ENCODE assay signal across 13 cellular contexts in the genomic region with DNA sequence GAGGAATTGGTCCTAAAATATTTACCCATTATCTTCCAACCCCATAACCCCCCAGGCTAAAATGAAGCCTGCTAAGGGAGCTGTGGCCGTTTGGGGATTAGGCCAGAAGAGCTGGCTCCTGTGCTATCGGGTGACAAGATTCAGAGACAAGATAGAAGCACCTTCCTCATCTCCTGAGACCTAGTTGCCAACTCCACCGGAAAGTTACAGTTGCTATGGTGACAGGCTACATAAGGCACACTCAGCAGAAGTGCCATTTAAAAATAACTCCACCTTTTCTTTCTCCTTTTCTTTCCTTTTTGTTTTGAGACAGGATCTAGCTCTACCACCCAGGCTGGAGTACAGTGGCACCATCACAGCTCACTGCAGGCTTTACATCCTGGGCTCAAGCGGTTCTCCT. TPM values are rescaled to one million over a fixed set of nuclear protein-coding genes. Genes with fewer than 3 reads are reported as not detected.
DNase-seq lines count a peak whose midpoint lies in the region; ATAC-seq and TF ChIP-seq lines count a peak whose summit lies in the region.
"Had no signal": no experiment of that assay in that cellular context is flagged by ENCODE, and none has a peak within 500 bp of the region (broad histone marks: within the 10 kb centered on the region; RNA-seq: fewer than 3 reads in every experiment).

No MANE protein-coding gene starts in this region.

- H3K4me1 ChIP-seq in KMS-11 (ENCODE audit: low read depth, poor library complexity, severe bottlenecking): peaks cover 11% of the 10 kb centered on the region

- H3K27me3 ChIP-seq in KMS-11 (ENCODE audit: insufficient read depth, low read depth): no peaks in the 10 kb centered on the region

- peak overlapping the region; percentile 47 for H3K27ac Mint-ChIP-seq in WTC11
- H3K27ac Mint-ChIP-seq: activated CD8-positive, alpha-beta T cell treated with anti-CD3 and anti-CD28 coated beads for 36 hours; activated naive CD4-positive, alpha-beta T cell treated with anti-CD3 and anti-CD28 coated beads, Interleukin-2, amount 50 U/mL, for 24 hours; T-helper 1 cell treated with Interleukin-12 subunit alpha and Interleukin-12 subunit beta and Interleukin-4 antibody, amounts not matched to agents 30 μg/mL and 1 μg/mL, for 36 hours had no signal

- no peaks in the 10 kb centered on the region for H3K79me2 ChIP-seq in KMS-11 (ENCODE audit: insufficient read depth, low read depth)

- H3K36me3 ChIP-seq in KMS-11 (ENCODE audit: insufficient read depth): no peaks in the 10 kb centered on the region

- POLR2A ChIA-PET in WTC11 (lab: Charles Lee): interaction anchor here (0.6 kb wide), 1 partner anchor 132 kb away, joined by 7 read pairs; no protein-coding TSS in a partner anchor

- no peak overlapping the region for H3K4me3 ChIP-seq in KMS-11 (IDR thresholded peaks at IDR 0.05; ENCODE audit: insufficient read depth, low read depth, low read length)

- H4K20me1 ChIP-seq in KMS-11 (ENCODE audit: insufficient read depth): no peaks in the 10 kb centered on the region

- H3K27ac ChIP-seq in KMS-11: no peak overlapping the region

- H3K36me3 Mint-ChIP-seq in WTC11: peaks cover 17% of the 10 kb centered on the region
- H3K36me3 Mint-ChIP-seq in activated T-cell treated with anti-CD3 and anti-CD28 coated beads, Interleukin-2, amount 50 U/mL, for 4 hours (ENCODE audit: insufficient read depth): peaks cover 1% of the 10 kb centered on the region
- H3K36me3 Mint-ChIP-seq: activated naive CD4-positive, alpha-beta T cell treated with anti-CD3 and anti-CD28 coated beads, Interleukin-2, amount 50 U/mL, for 24 hours had no signal

- H3K4me3 Mint-ChIP-seq in WTC11: no peak overlapping the region
- H3K4me3 Mint-ChIP-seq in activated T-cell treated with anti-CD3 and anti-CD28 coated beads, Interleukin-2, amount 50 U/mL, for 4 hours: no peak overlapping the region
- H3K4me3 Mint-ChIP-seq: activated CD8-positive, alpha-beta T cell treated with anti-CD3 and anti-CD28 coated beads for 36 hours; activated naive CD4-positive, alpha-beta T cell treated with anti-CD3 and anti-CD28 coated beads, Interleukin-2, amount 50 U/mL, for 24 hours; T-helper 1 cell treated with Interleukin-12 subunit alpha and Interleukin-12 subunit beta and Interleukin-4 antibody, amounts not matched to agents 30 μg/mL and 1 μg/mL, for 36 hours had no signal

- ATAC-seq in WTC11 (peak; percentile 19; the same call in 1 of the 2 replicates), HG03442 (IDR thresholded peaks at IDR 0.05; ENCODE audit: unreplicated experiment) (no peak)
- ATAC-seq in activated T-cell treated with anti-CD3 and anti-CD28 coated beads, Interleukin-2, amount 50 U/mL, for 4 hours: no peak
- ATAC-seq: activated CD8-positive, alpha-beta T cell treated with anti-CD3 and anti-CD28 coated beads for 36 hours had no signal

- H3K9ac ChIP-seq in KMS-11: no peak overlapping the region

- no peak for TF ChIP-seq CTCF in KMS-11 (conservative IDR thresholded peaks at IDR 0.05; ENCODE audit: low read depth, low read length)
- TF ChIP-seq CTCF in WTC11 (IDR thresholded peaks at IDR 0.05): no peak

- H3K4me1 Mint-ChIP-seq in WTC11: peaks cover 42% of the 10 kb centered on the region
- no peaks in the 10 kb centered on the region for H3K4me1 Mint-ChIP-seq in activated T-cell treated with anti-CD3 and anti-CD28 coated beads, Interleukin-2, amount 50 U/mL, for 4 hours (ENCODE audit: low read depth)
- H3K4me1 Mint-ChIP-seq: activated naive CD4-positive, alpha-beta T cell treated with anti-CD3 and anti-CD28 coated beads, Interleukin-2, amount 50 U/mL, for 24 hours had no signal

- 0 out of 2 replicates have a peak overlapping the region, but pooled peaks have one; percentile 21 for H3K4me2 ChIP-seq in KMS-11

- DNase-seq in DMS114 treated with DMSO at 0.1 percent for 48 hours (lab: John Stamatoyannopoulos, UW; ENCODE audit: unreplicated experiment) (peak; percentile 7), WTC11 (ENCODE audit: low spot score) (no peak), middle frontal gyrus (ENCODE audit: extremely low spot score, low spot score) (peak; percentile 20), amniotic stem cell (lab: John Stamatoyannopoulos, UW) (no peak), T1000 (lab: John Stamatoyannopoulos, UW) (no peak)
- DNase-seq in activated T-cell treated with anti-CD3 and anti-CD28 coated beads, Interleukin-2, amount 50 U/mL, for 4 hours: no peak
- DNase-seq: activated CD8-positive, alpha-beta T cell treated with anti-CD3 and anti-CD28 coated beads for 36 hours; cortex of kidney; stimulated activated CD4-positive, alpha-beta T cell treated with anti-CD3 and anti-CD28 coated beads, Interleukin-4, amount 100 ng/mL, for 4 hours had no signal

- peaks cover 29% of the 10 kb centered on the region for H3K9me3 Mint-ChIP-seq in WTC11
- H3K9me3 Mint-ChIP-seq in activated T-cell treated with anti-CD3 and anti-CD28 coated beads, Interleukin-2, amount 50 U/mL, for 4 hours: peaks cover 3% of the 10 kb centered on the region
- H3K9me3 Mint-ChIP-seq: activated CD8-positive, alpha-beta T cell treated with anti-CD3 and anti-CD28 coated beads for 36 hours; activated naive CD4-positive, alpha-beta T cell treated with anti-CD3 and anti-CD28 coated beads, Interleukin-2, amount 50 U/mL, for 24 hours; T-helper 1 cell treated with Interleukin-12 subunit alpha and Interleukin-12 subunit beta and Interleukin-4 antibody, amounts not matched to agents 30 μg/mL and 1 μg/mL, for 36 hours had no signal

- CTCF ChIA-PET in WTC11 (lab: Charles Lee): interaction anchor here (1.0 to 3.3 kb wide), 2 partner anchors 39 to 44 kb away, joined by 3 to 21 read pairs; a partner anchor contains a TSS

- H3K27me3 Mint-ChIP-seq in WTC11 (ENCODE audit: low read depth): peaks cover 5% of the 10 kb centered on the region; the same call in 1 of the 2 replicates
- peaks cover 4% of the 10 kb centered on the region for H3K27me3 Mint-ChIP-seq in activated T-cell treated with anti-CD3 and anti-CD28 coated beads, Interleukin-2, amount 50 U/mL, for 4 hours (ENCODE audit: low read depth)
- H3K27me3 Mint-ChIP-seq: activated naive CD4-positive, alpha-beta T cell treated with anti-CD3 and anti-CD28 coated beads, Interleukin-2, amount 50 U/mL, for 24 hours had no signal

- no peak overlapping the region for H2AFZ ChIP-seq in KMS-11 (ENCODE audit: low read depth)

TF ChIP-seq in WTC11, 78 proteins besides CTCF, POLR2A, EP300 and RAD21 (continues in another document):
- TF ChIP-seq KAT7 (CRISPR knock-in tag; IDR thresholded peaks at IDR 0.05; ENCODE audit: borderline replicate concordance): no peak
- no peak for TF ChIP-seq NR2C2 (CRISPR knock-in tag; IDR thresholded peaks at IDR 0.05)
- TF ChIP-seq, protein P1, sequence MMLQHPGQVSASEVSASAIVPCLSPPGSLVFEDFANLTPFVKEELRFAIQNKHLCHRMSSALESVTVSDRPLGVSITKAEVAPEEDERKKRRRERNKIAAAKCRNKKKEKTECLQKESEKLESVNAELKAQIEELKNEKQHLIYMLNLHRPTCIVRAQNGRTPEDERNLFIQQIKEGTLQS (CRISPR knock-in tag; conservative IDR thresholded peaks at IDR 0.05): no peak
- TF ChIP-seq RELA (CRISPR knock-in tag; IDR thresholded peaks at IDR 0.05; ENCODE audit: borderline replicate concordance): no peak
- TF ChIP-seq, protein P2, sequence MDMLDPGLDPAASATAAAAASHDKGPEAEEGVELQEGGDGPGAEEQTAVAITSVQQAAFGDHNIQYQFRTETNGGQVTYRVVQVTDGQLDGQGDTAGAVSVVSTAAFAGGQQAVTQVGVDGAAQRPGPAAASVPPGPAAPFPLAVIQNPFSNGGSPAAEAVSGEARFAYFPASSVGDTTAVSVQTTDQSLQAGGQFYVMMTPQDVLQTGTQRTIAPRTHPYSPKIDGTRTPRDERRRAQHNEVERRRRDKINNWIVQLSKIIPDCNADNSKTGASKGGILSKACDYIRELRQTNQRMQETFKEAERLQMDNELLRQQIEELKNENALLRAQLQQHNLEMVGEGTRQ (CRISPR knock-in tag; IDR thresholded peaks at IDR 0.05): no peak
- no peak for TF ChIP-seq JUN (CRISPR knock-in tag; IDR thresholded peaks at IDR 0.05)
- TF ChIP-seq CREB1 (CRISPR knock-in tag; IDR thresholded peaks at IDR 0.05): no peak
- TF ChIP-seq MYBL2 (CRISPR knock-in tag; IDR thresholded peaks at IDR 0.05): no peak
- TF ChIP-seq, protein P3, sequence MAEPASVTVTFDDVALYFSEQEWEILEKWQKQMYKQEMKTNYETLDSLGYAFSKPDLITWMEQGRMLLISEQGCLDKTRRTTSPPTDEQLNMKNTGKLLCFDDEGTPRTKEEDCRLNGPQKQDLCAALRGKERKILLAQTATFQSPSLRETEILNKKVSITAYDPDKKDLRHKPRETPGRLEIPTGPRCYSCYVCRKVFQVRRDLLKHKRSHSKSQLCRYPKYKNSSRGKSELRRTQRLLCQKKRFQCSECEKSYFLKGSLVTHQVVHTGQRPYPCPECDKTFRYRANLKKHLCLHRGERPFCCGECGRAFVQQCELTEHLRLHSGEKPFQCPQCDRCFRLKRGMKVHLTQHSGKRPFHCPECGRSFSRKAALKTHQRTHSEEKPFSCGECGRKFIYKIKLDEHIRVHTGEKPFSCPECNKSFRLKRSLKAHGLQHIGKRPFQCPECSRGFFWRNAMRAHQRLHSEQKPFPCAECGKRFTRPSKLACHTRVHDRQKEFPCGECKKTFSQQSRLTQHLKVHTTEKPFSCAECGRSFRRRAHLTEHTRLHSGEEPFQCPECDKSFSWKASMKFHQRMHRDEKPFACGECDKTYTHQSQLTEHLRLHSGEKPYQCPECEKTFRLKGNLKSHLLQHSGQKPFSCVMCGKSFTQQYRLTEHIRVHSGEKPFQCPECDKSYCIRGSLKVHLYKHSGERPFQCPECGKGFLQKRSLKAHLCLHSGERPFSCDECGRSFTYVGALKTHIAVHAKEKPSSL (CRISPR knock-in tag; conservative IDR thresholded peaks at IDR 0.05): no peak
- TF ChIP-seq TEAD1 (CRISPR knock-in tag; IDR thresholded peaks at IDR 0.05): no peak
- no peak for TF ChIP-seq ZNF232 (CRISPR knock-in tag; IDR thresholded peaks at IDR 0.05)
- TF ChIP-seq FOXJ3 (CRISPR knock-in tag; IDR thresholded peaks at IDR 0.05; ENCODE audit: borderline replicate concordance): no peak
- TF ChIP-seq NR3C1 (CRISPR knock-in tag; conservative IDR thresholded peaks at IDR 0.05; ENCODE audit: low read depth): no peak
- no peak for TF ChIP-seq RORB (CRISPR knock-in tag; IDR thresholded peaks at IDR 0.05)
- no peak for TF ChIP-seq ZNF416 (CRISPR knock-in tag; IDR thresholded peaks at IDR 0.05)
- TF ChIP-seq ESRRA (CRISPR knock-in tag; IDR thresholded peaks at IDR 0.05; ENCODE audit: borderline replicate concordance): no peak
- TF ChIP-seq, protein P4, sequence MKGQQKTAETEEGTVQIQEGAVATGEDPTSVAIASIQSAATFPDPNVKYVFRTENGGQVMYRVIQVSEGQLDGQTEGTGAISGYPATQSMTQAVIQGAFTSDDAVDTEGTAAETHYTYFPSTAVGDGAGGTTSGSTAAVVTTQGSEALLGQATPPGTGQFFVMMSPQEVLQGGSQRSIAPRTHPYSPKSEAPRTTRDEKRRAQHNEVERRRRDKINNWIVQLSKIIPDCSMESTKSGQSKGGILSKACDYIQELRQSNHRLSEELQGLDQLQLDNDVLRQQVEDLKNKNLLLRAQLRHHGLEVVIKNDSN (CRISPR knock-in tag; IDR thresholded peaks at IDR 0.05): no peak

RNA-seq across cellular contexts. Expression of a gene that starts 43.6 kb away (rescaled TPM):
- 54.6 to 56.3 TPM (median 55.2 TPM) in 3 replicates for total RNA-seq in WTC11 (2021)
- total RNA-seq in activated T-cell treated with anti-CD3 and anti-CD28 coated beads, Interleukin-2, amount 50 U/mL, for 4 hours: under 1 TPM; 0.08 to 0.38 (median 0.18) TPM
- total RNA-seq: activated CD8-positive, alpha-beta T cell treated with anti-CD3 and anti-CD28 coated beads for 36 hours had no signal

Comparison
In these comparisons a context has a peak if more than half of its experiments do, and no peak if none do; other contexts are left out.
1. DNase-seq: peak in DMS114 treated with DMSO at 0.1 percent for 48 hours (single experiment) and middle frontal gyrus (single experiment); none in WTC11 (single experiment), amniotic stem cell (single experiment), activated T-cell treated with anti-CD3 and anti-CD28 coated beads, Interleukin-2, amount 50 U/mL, for 4 hours (single experiment) and T1000 (single experiment).
2. RNA of a gene that starts 43.6 kb away (total RNA-seq): 54.6 to 56.3 TPM in WTC11; 0.08 to 0.38 TPM in activated T-cell treated with anti-CD3 and anti-CD28 coated beads, Interleukin-2, amount 50 U/mL, for 4 hours; every median in the first group is over 10 times any median in the second.